Comparison of ENCODE assay signal across 14 cellular contexts in the genomic region with DNA sequence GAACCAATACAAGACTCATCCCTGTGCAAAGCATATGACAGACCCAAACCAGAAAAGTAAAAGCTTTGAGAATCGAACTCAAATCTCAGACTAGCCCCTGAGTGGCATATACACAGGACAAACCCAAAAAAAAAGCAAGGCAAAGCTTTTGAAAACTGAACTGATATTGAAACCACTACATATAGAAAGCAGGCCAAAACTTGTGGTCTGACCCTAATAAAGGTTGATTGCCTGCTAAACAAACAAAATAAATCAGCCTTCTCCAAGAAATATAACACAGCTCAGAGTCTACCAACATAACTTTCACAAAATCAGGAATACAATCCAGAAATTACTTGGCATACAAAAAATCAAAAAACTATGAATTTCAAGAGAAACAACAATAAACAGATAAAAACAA. TPM values are rescaled to one million over a fixed set of nuclear protein-coding genes. Genes with fewer than 3 reads are reported as not detected.
DNase-seq lines count a peak whose midpoint lies in the region; ATAC-seq and TF ChIP-seq lines count a peak whose summit lies in the region.
"Had no signal": no experiment of that assay in that cellular context is flagged by ENCODE, and none has a peak within 500 bp of the region (broad histone marks: within the 10 kb centered on the region; RNA-seq: fewer than 3 reads in every experiment).

No MANE protein-coding gene starts in this region.

- no peak overlapping the region for H3K9ac ChIP-seq in PC-3 (ENCODE audit: low read length)

- no peaks in the 10 kb centered on the region for H3K9me2 ChIP-seq in PC-3 (replicated peaks; ENCODE audit: low read length)

- ATAC-seq in GM19467 (IDR thresholded peaks at IDR 0.05; ENCODE audit: unreplicated experiment): peak; percentile 66
- ATAC-seq in HG02943 (IDR thresholded peaks at IDR 0.05; ENCODE audit: low read depth, unreplicated experiment): peak; percentile 72
- peak; percentile 50 for ATAC-seq in PC-3
- no peak for ATAC-seq in activated CD4-positive, CD25-positive, alpha-beta regulatory T cell treated with anti-CD3 and anti-CD28 coated beads, Interleukin-2, amount 50 U/mL, for 24 hours
- ATAC-seq: activated CD4-positive, alpha-beta T cell treated with anti-CD3 and anti-CD28 coated beads for 36 hours had no signal

- H3K4me1 ChIP-seq in PC-3 (ENCODE audit: insufficient read depth, low read length): 0 out of 2 replicates have a peak, but pooled peaks cover 3% of the 10 kb centered on the region

- no peaks in the 10 kb centered on the region for H3K27me3 ChIP-seq in PC-3 (ENCODE audit: low read length)
- H3K27me3 ChIP-seq: brain microvascular endothelial cell had no signal

- H3K36me3 ChIP-seq in PC-3 (ENCODE audit: low read depth, low read length): no peaks in the 10 kb centered on the region
- H3K36me3 ChIP-seq: brain microvascular endothelial cell had no signal

- intact Hi-C loops in PC-3 (cut with micrococcal nuclease): no loop called here

- no peak overlapping the region for H2AFZ ChIP-seq in PC-3 (ENCODE audit: low read length)

- no TSS peak for BruUV-seq in PC-3 (replicated peaks; lab: Mats Ljungman, UMichigan)

- no peak for TF ChIP-seq CTCF in GM12865 (IDR thresholded peaks at IDR 0.05; ENCODE audit: insufficient read depth, low read depth, low read length, missing control alignments)
- no peak for TF ChIP-seq CTCF in PC-3 (conservative IDR thresholded peaks at IDR 0.05; ENCODE audit: low read depth, low read length)

- H3K9me3 ChIP-seq in PC-3 (ENCODE audit: low read length): no peaks in the 10 kb centered on the region

- H4K20me1 ChIP-seq in PC-3 (ENCODE audit: low read length): 0 out of 2 replicates have a peak, but pooled peaks cover 11% of the 10 kb centered on the region

- H3K27ac ChIP-seq in PC-3 (ENCODE audit: low read length): no peak overlapping the region
- H3K27ac ChIP-seq: brain microvascular endothelial cell had no signal

- no peak overlapping the region for H3K4me2 ChIP-seq in PC-3 (ENCODE audit: low read length)

- H3F3A ChIP-seq in PC-3 (ENCODE audit: low read length, unreplicated experiment): no peaks in the 10 kb centered on the region

- H3K4me3 ChIP-seq in GM12865 (ENCODE audit: low read depth, low read length) (no peak overlapping the region; the same call in 1 of the 2 replicates), PC-3 (ENCODE audit: low read length) (no peak overlapping the region)
- H3K4me3 ChIP-seq: lung had no signal

- DNase-seq in GM12865 (ENCODE audit: low read depth) (peak; percentile 58), PC-3 (no peak), NOMO-1 (lab: John Stamatoyannopoulos, UW; ENCODE audit: unreplicated experiment in 2 of 2) (no peak), SIG-M5 (lab: John Stamatoyannopoulos, UW) (no peak)
- DNase-seq in NK-92 treated with Interleukin-12 subunit alpha and Interleukin-12 subunit beta, amount 100 ng/mL, for 24 hours (lab: John Stamatoyannopoulos, UW): no peak
- DNase-seq: ACHN; activated CD4-positive, alpha-beta T cell treated with anti-CD3 and anti-CD28 coated beads for 36 hours; brain microvascular endothelial cell; NCI-H187 treated with DMSO at 0.1 percent for 48 hours; occipital lobe had no signal

- CTCF ChIA-PET in PC-3 (lab: Charles Lee): interaction anchor here (0.8 kb wide), 1 partner anchor 13 kb away, joined by 4 read pairs; no protein-coding TSS in a partner anchor

- peaks cover 86% of the 10 kb centered on the region for H3K79me2 ChIP-seq in PC-3 (ENCODE audit: low read length)

- POLR2A ChIA-PET in PC-3 (lab: Charles Lee; ENCODE audit: unreplicated experiment): no interaction called here

RNA-seq across cellular contexts. Expression of gene LRBA, which starts 40.3 kb away (rescaled TPM):
- 38.2 and 40.8 TPM in 2 replicates for total RNA-seq in PC-3 (2014; rRNA removed)

Comparison
In these comparisons a context has a peak if more than half of its experiments do, and no peak if none do; other contexts are left out.
1. ATAC-seq: peak in GM19467 (single experiment), HG02943 (single experiment) and PC-3 (single experiment); none in activated CD4-positive, CD25-positive, alpha-beta regulatory T cell treated with anti-CD3 and anti-CD28 coated beads, Interleukin-2, amount 50 U/mL, for 24 hours (0 of 2).